ENCODE assay signal across 8 cellular contexts in the genomic region with DNA sequence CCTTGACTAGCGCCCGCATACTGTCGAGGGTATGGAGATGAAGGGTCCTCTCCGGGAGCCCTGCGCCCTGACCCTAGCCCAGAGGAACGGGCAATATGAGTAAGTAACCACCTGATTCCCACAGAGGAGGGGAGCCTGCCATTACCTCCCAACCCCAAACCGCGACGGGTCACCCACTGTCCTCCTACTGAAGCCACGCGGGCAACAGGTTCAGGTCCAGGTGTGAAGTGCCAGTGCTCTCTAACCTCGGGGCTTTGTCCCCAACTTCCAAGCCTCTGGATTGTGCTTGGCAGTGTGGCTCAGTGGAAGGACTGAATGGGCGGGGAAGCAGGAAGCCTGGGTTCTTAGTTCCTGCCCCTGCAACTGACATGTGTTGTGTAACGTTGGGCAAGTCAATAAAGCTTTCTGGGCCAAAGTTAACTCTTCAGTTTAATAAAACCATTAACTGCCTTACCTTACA. TPM values are rescaled to one million over a fixed set of nuclear protein-coding genes. Genes with fewer than 3 reads are reported as not detected.
DNase-seq lines count a peak whose midpoint lies in the region; ATAC-seq, FAIRE-seq and TF ChIP-seq lines count a peak whose summit lies in the region.

No MANE protein-coding gene starts in this region.

- no peak overlapping the region for H3K27ac Mint-ChIP-seq in activated naive CD4-positive, alpha-beta T cell treated with anti-CD3 and anti-CD28 coated beads for 36 hours

- 1 to 24% methylated on average over 12 to 14 of the region's 14 CpGs for WGBS in pancreas, 2 donors

- H3K4me3 ChIP-seq in fibroblast of pulmonary artery (replicated peaks; ENCODE audit: low read depth, low read length) (peak overlapping the region; percentile 65), pancreas (peak overlapping the region; percentile 28 to 58 (median 36))

- CTCF ChIA-PET in activated naive CD4-positive, alpha-beta T cell treated with anti-CD3 and anti-CD28 coated beads for 36 hours (lab: Charles Lee) = no interaction called here

- peak overlapping the region; percentile 58 for H3K4me3 Mint-ChIP-seq in activated naive CD4-positive, alpha-beta T cell treated with anti-CD3 and anti-CD28 coated beads for 36 hours

- peak overlapping the region in 2 of 4 donors; percentile 16 to 49 for H3K27ac ChIP-seq in pancreas

- H3K4me1 Mint-ChIP-seq in activated naive CD4-positive, alpha-beta T cell treated with anti-CD3 and anti-CD28 coated beads for 36 hours (ENCODE audit: low read depth) = peaks cover 10% of the 10 kb centered on the region

- no peaks in the 10 kb centered on the region for H3K4me1 ChIP-seq in pancreas

- no peaks in the 10 kb centered on the region for H3K27me3 ChIP-seq in pancreas

- H3K27me3 Mint-ChIP-seq in activated naive CD4-positive, alpha-beta T cell treated with anti-CD3 and anti-CD28 coated beads for 36 hours (ENCODE audit: low read depth) = no peaks in the 10 kb centered on the region

- ATAC-seq in HG03439 (IDR thresholded peaks at IDR 0.05; ENCODE audit: unreplicated experiment) (peak; percentile 25), pancreas (peak; percentile 49 to 66 (median 58))

- FAIRE-seq in pancreas (lab: Jason Lieb, UNC) = no peak

- H3K9me3 Mint-ChIP-seq in activated naive CD4-positive, alpha-beta T cell treated with anti-CD3 and anti-CD28 coated beads for 36 hours = no peaks in the 10 kb centered on the region

- H3K36me3 Mint-ChIP-seq in activated naive CD4-positive, alpha-beta T cell treated with anti-CD3 and anti-CD28 coated beads for 36 hours (ENCODE audit: low read depth) = no peaks in the 10 kb centered on the region

- H3K36me3 ChIP-seq in pancreas = no peaks in the 10 kb centered on the region

- intact Hi-C loops in activated naive CD4-positive, alpha-beta T cell treated with anti-CD3 and anti-CD28 coated beads for 36 hours (cut with micrococcal nuclease) = loop anchor here (2.0 kb wide), 1 partner anchor 18 kb away; a partner anchor contains a TSS
- intact Hi-C loops in pancreas (cut with DNase I) = no loop called here

- no peaks in the 10 kb centered on the region for H3K9me3 ChIP-seq in pancreas

- no peak for TF ChIP-seq CTCF in fibroblast of pulmonary artery (IDR thresholded peaks at IDR 0.05; ENCODE audit: low read length, missing control alignments)
- no peak for TF ChIP-seq CTCF in pancreas (IDR thresholded peaks at IDR 0.05)

- no peak for DNase-seq in activated naive CD4-positive, alpha-beta T cell treated with anti-CD3 and anti-CD28 coated beads for 36 hours
- no peak for DNase-seq in activated naive CD4-positive, alpha-beta T cell (lab: John Stamatoyannopoulos, UW)
- peak; percentile 21 for DNase-seq in UCSD-AML1 (lab: John Stamatoyannopoulos, UW; ENCODE audit: unreplicated experiment)
- no peak for DNase-seq in fibroblast of pulmonary artery (ENCODE audit: low read depth)
- peak in 2 of 6 donors; percentile 14 to 40 for DNase-seq in pancreas
- no peak for DNase-seq in NCI-H2171 treated with DMSO at 0.1 percent for 48 hours (lab: John Stamatoyannopoulos, UW)
- no peak for DNase-seq in GOT3 (lab: John Stamatoyannopoulos, UW)

RNA-seq across cellular contexts. Expression of a gene that starts 0.7 kb away (rescaled TPM):
- 1 to 10 TPM; 3.6 to 3.9 TPM for total RNA-seq in activated naive CD4-positive, alpha-beta T cell treated with anti-CD3 and anti-CD28 coated beads for 36 hours
- 10 to 100 TPM in 3 of 6 donors, 1 to 10 TPM in 3; 6.9 to 12.9 (median 9.7) TPM for total RNA-seq in pancreas
- 10 to 100 TPM in 1 of 2 donors, 1 to 10 TPM in 1; 8.5 to 16.2 TPM for polyA plus RNA-seq in pancreas

RNA-seq across cellular contexts. Expression of a gene that starts 17.5 kb away (rescaled TPM):
- under 1 TPM; 0.36 to 0.44 TPM for total RNA-seq in activated naive CD4-positive, alpha-beta T cell treated with anti-CD3 and anti-CD28 coated beads for 36 hours
- total RNA-seq in pancreas = 10 to 100 TPM in 3 of 6 donors, 1 to 10 TPM in 3; 7.5 to 20.3 (median 11.4) TPM
- polyA plus RNA-seq in pancreas = 10 to 100 TPM in 1 of 2 donors, 1 to 10 TPM in 1; 6.8 to 27.6 TPM

Comparison
In these comparisons a context has a peak if more than half of its experiments do, and no peak if none do; other contexts are left out.
1. RNA of a gene that starts 17.5 kb away (total RNA-seq): 7.5 to 20.3 TPM in pancreas; 0.36 to 0.44 TPM in activated naive CD4-positive, alpha-beta T cell treated with anti-CD3 and anti-CD28 coated beads for 36 hours; every median in the first group is over 4 times any median in the second.